In the genomic region with DNA sequence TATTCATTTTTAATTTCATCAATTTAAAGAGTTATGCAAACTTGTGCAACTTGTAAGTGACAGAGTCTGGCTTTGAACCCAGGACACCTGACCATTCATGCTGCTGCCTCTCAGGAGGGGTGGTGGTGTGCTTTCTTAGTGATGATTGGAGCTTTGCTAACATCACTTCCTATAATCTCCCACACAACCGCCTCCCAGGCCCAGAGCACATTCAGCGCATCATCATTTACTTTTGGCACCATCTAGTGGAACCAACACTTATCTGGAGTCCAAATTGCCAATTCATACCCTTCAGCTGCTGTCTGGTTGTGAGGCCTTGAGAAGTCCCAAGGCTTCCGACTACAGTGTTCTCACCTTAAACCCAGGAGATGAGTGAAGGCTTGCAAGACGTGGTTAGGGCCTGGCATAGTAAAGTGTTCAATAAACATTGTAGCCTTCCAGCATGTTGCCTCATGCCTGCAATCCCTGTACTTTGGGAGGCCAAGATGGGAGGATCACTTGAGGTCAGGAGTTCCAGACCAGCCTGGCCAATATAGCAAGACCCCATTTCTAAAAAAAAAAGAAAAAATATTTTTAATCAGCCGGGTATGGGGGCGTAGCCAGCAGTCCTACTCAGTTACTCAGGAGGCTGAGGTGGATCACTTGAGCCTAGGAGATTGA, we compare ENCODE assay signal across 8 cellular contexts. TPM values are rescaled to one million over a fixed set of nuclear protein-coding genes. Genes with fewer than 3 reads are reported as not detected.
DNase-seq lines count a peak whose midpoint lies in the region; ATAC-seq, FAIRE-seq and TF ChIP-seq lines count a peak whose summit lies in the region.

No MANE protein-coding gene starts in this region.

- H3K4me1 ChIP-seq in K562 (replicated peaks in 1 of 2; ENCODE audit: control insufficient read depth in 2 of 2, insufficient read depth in 2 of 2, low read length in 2 of 2): peaks cover 3 to 20% of the 10 kb centered on the region in 2 experiments; a peak in 4 of 5 replicates

- TF ChIP-seq POLR2A in K562 (conservative IDR thresholded peaks at IDR 0.05): no peak

- no peaks in the 10 kb centered on the region for H3K9me1 ChIP-seq in K562 (ENCODE audit: control insufficient read depth, insufficient read depth, low read length)

- peak; percentile 25; the same call in 1 of the 2 replicates for TF ChIP-seq EP300 in K562 (IDR thresholded peaks at IDR 0.05; ENCODE audit: low read length)

- no peaks in the 10 kb centered on the region for H4K20me1 ChIP-seq in K562 (replicated peaks; ENCODE audit: control insufficient read depth, insufficient read depth, low read length)

- no peaks in the 10 kb centered on the region for H3K27me3 ChIP-seq in K562 (ENCODE audit: control insufficient read depth in 2 of 2, insufficient read depth in 2 of 2, low read length in 2 of 2)

- H3K4me2 ChIP-seq in K562 (ENCODE audit: insufficient read depth, low read length): no peak overlapping the region

- no peak overlapping the region for H3K4me3 ChIP-seq in K562

- H2AFZ ChIP-seq in K562 (ENCODE audit: low read depth, low read length): peak overlapping the region; percentile 64

- TF ChIP-seq CTCF in K562 (IDR thresholded peaks at IDR 0.05 in 2 of 3, conservative IDR thresholded peaks at IDR 0.05 in 1 of 3; ENCODE audit: insufficient read depth in 2 of 3, low read depth in 1 of 3, low read length in 3 of 3): peak; percentile 57 to 71 (median 63); a peak in 5 of 6 replicates

- no TSS peak for BruUV-seq in K562 (replicated peaks; lab: Mats Ljungman, UMichigan)

- CTCF ChIA-PET in K562 (lab: Yijun Ruan, JAX; ENCODE audit: low intra/inter-chr PET ratio): interaction anchor here (0.5 to 1.7 kb wide), 4 partner anchors 223 to 310 kb away, joined by 3 to 9 read pairs (median 4); no protein-coding TSS in a partner anchor

- DNase-seq in NCI-H1092 treated with DMSO at 0.1 percent for 48 hours (lab: John Stamatoyannopoulos, UW) (peak; percentile 37), NCI-H1092 (lab: John Stamatoyannopoulos, UW) (no peak), NAMALWA (ENCODE audit: low spot score) (peak; percentile 93), SKM-1 treated with dmso at 0.1 percent for 144 hours (lab: John Stamatoyannopoulos, UW; ENCODE audit: unreplicated experiment) (peak; percentile 79), K562 (ENCODE audit: extremely low read depth in 1 of 4, low spot score in 3 of 4) (peak; percentile 64 to 84 (median 73)), iris pigment epithelial cell (ENCODE audit: low read depth) (peak; percentile 91)
- DNase-seq in stimulated activated CD4-positive, alpha-beta T cell treated with anti-CD3 and anti-CD28 coated beads, Interleukin-12 subunit alpha, Interleukin-12 subunit beta, amount 100 ng/mL, for 4 hours: peak; percentile 20

- POLR2A ChIA-PET in K562 (lab: Yijun Ruan, JAX): interaction anchor here (0.8 to 0.9 kb wide), 2 partner anchors 10 to 333 kb away, joined by 4 to 5 read pairs; no protein-coding TSS in a partner anchor

- no peaks in the 10 kb centered on the region for H3K79me2 ChIP-seq in K562 (ENCODE audit: control insufficient read depth, insufficient read depth, low read length)

- TF ChIP-seq RAD21 in K562 (CRISPR knock-in tag; conservative IDR thresholded peaks at IDR 0.05 in 1 of 2, IDR thresholded peaks at IDR 0.05 in 1 of 2): peak; percentile 55 to 73

- intact Hi-C loops in K562 (cut with micrococcal nuclease): no loop called here

- H3K36me3 ChIP-seq in K562 (ENCODE audit: control insufficient read depth, insufficient read depth, low read length): no peaks in the 10 kb centered on the region

- in situ Hi-C loops in K562 (cut with MboI): no loop called here

- H3K9me3 ChIP-seq in K562 (replicated peaks; ENCODE audit: control insufficient read depth, insufficient read depth, low read depth, low read length): no peaks in the 10 kb centered on the region

- FAIRE-seq in K562 (lab: Jason Lieb, UNC): peak; percentile 95

- peak; percentile 78 for ATAC-seq in K562
- no peak for ATAC-seq in GM21360 (IDR thresholded peaks at IDR 0.05; ENCODE audit: unreplicated experiment)

- H3K27ac ChIP-seq in K562 (ENCODE audit: extremely low read depth, low read depth, low read length): no peak overlapping the region

- WGBS in K562 (ENCODE audit: insufficient coverage, low coverage, missing lambda C conversion rate): 25% methylated on average over 6 of the region's 6 CpGs

- H3K9ac ChIP-seq in K562 (ENCODE audit: insufficient read depth in 1 of 2, low read depth in 2 of 2, low read length in 2 of 2): no peak overlapping the region

RNA-seq across cellular contexts. Expression of gene TTLL1, which starts 1.1 kb away (rescaled TPM):
- total RNA-seq in K562 (2011; cell fraction: chromatin; rRNA removed; ENCODE audit: low replicate concordance): 0.49 and 0.81 TPM in 2 replicates
- 0.33 and 0.66 TPM in 2 replicates for total RNA-seq in K562 (2011; cell fraction: nucleolus; rRNA removed)
- 0.37 TPM in 1 of 2 replicates, not detected in the other for total RNA-seq in K562 (2011; cell fraction: nucleoplasm; rRNA removed)
- total RNA-seq in K562 (2014; rRNA removed) (0.14 and 0.29 TPM in 2 replicates), K562 (2014; rRNA removed; fragmentation: Illumina TruSeq; extraction: Trizol) (0.22 and 0.25 TPM in 2 replicates), K562 (2015; rRNA removed; fragmentation: Illumina TruSeq; extraction: Trizol) (0.19 and 0.43 TPM in 2 replicates), K562 (2021) (0.16 and 0.29 TPM in 2 replicates)
- polyA plus RNA-seq in K562 (2011; rRNA removed) (0.85 and 1.7 TPM in 2 replicates), K562 (2014; fragmentation: Illumina TruSeq; extraction: Trizol) (0.26 and 0.36 TPM in 2 replicates), K562 (2014; fragmentation: Nextera tagmentation; extraction: Ambion mirVana) (under 1 TPM; 0.06 to 0.08 TPM), K562 (2014; rRNA removed) (0.17 and 0.76 TPM in 2 replicates)
- 0.94 and 2.0 TPM in 2 replicates for polyA plus RNA-seq in K562 (2011; cell fraction: cytosol; rRNA removed)
- polyA plus RNA-seq in K562 (2011; cell fraction: nucleus; rRNA removed): 0.64 and 1.2 TPM in 2 replicates
- 0.43 and 2.2 TPM in 2 replicates for polyA plus RNA-seq in K562 (2012)
- polyA minus RNA-seq in K562 (2011; rRNA and poly(A)+ RNA removed): 0.63 and 1.1 TPM in 2 replicates
- polyA minus RNA-seq in K562 (2011; cell fraction: cytosol; rRNA and poly(A)+ RNA removed): not detected in 2 replicates
- 0.27 and 0.44 TPM in 2 replicates for polyA minus RNA-seq in K562 (2011; cell fraction: nucleus; rRNA and poly(A)+ RNA removed)

RNA-seq across cellular contexts. Expression of gene BIK, which starts 20.3 kb away (rescaled TPM):
- not detected in 2 replicates for total RNA-seq in K562 (2011; cell fraction: chromatin; rRNA removed; ENCODE audit: low replicate concordance)
- 0.33 TPM in 1 of 2 replicates, not detected in the other for total RNA-seq in K562 (2011; cell fraction: nucleolus; rRNA removed)
- not detected in 2 replicates for total RNA-seq in K562 (2011; cell fraction: nucleoplasm; rRNA removed)
- total RNA-seq in K562 (2014; rRNA removed) (0.18 and 0.69 TPM in 2 replicates), K562 (2014; rRNA removed; fragmentation: Illumina TruSeq; extraction: Trizol) (0.15 and 0.19 TPM in 2 replicates), K562 (2015; rRNA removed; fragmentation: Illumina TruSeq; extraction: Trizol) (not detected in 2 replicates), K562 (2021) (0.20 and 0.22 TPM in 2 replicates)
- polyA plus RNA-seq in K562 (2011; rRNA removed) (0.08 and 0.34 TPM in 2 replicates), K562 (2014; fragmentation: Illumina TruSeq; extraction: Trizol) (not detected in 2 replicates), K562 (2014; fragmentation: Nextera tagmentation; extraction: Ambion mirVana) (not detected), K562 (2014; rRNA removed) (0.23 and 0.28 TPM in 2 replicates)
- 0.58 and 0.78 TPM in 2 replicates for polyA plus RNA-seq in K562 (2011; cell fraction: cytosol; rRNA removed)
- 0.41 TPM in 1 of 2 replicates, not detected in the other for polyA plus RNA-seq in K562 (2011; cell fraction: nucleus; rRNA removed)
- 0.10 and 0.18 TPM in 2 replicates for polyA plus RNA-seq in K562 (2012)
- not detected in 2 replicates for polyA minus RNA-seq in K562 (2011; rRNA and poly(A)+ RNA removed)
- not detected in 2 replicates for polyA minus RNA-seq in K562 (2011; cell fraction: cytosol; rRNA and poly(A)+ RNA removed)
- not detected in 2 replicates for polyA minus RNA-seq in K562 (2011; cell fraction: nucleus; rRNA and poly(A)+ RNA removed)

RNA-seq across cellular contexts. Expression of gene MCAT, which starts 52.9 kb away (rescaled TPM):
- 25.0 and 49.3 TPM in 2 replicates for total RNA-seq in K562 (2011; cell fraction: chromatin; rRNA removed; ENCODE audit: low replicate concordance)
- 30.9 and 31.7 TPM in 2 replicates for total RNA-seq in K562 (2011; cell fraction: nucleolus; rRNA removed)
- total RNA-seq in K562 (2011; cell fraction: nucleoplasm; rRNA removed): 31.2 and 31.8 TPM in 2 replicates
- total RNA-seq in K562 (2014; rRNA removed) (23.7 and 28.4 TPM in 2 replicates), K562 (2014; rRNA removed; fragmentation: Illumina TruSeq; extraction: Trizol) (8.1 and 9.6 TPM in 2 replicates), K562 (2015; rRNA removed; fragmentation: Illumina TruSeq; extraction: Trizol) (11.7 and 12.4 TPM in 2 replicates), K562 (2021) (26.3 and 27.8 TPM in 2 replicates)
- polyA plus RNA-seq in K562 (2011; rRNA removed) (13.9 and 14.0 TPM in 2 replicates), K562 (2014; fragmentation: Illumina TruSeq; extraction: Trizol) (15.0 TPM in 2 replicates), K562 (2014; fragmentation: Nextera tagmentation; extraction: Ambion mirVana) (1 to 10 TPM; 3.3 to 4.6 TPM), K562 (2014; rRNA removed) (25.3 and 27.7 TPM in 2 replicates)
- polyA plus RNA-seq in K562 (2011; cell fraction: cytosol; rRNA removed): 17.7 and 40.8 TPM in 2 replicates
- 13.2 and 14.3 TPM in 2 replicates for polyA plus RNA-seq in K562 (2011; cell fraction: nucleus; rRNA removed)
- 12.8 and 15.3 TPM in 2 replicates for polyA plus RNA-seq in K562 (2012)
- polyA minus RNA-seq in K562 (2011; rRNA and poly(A)+ RNA removed): 15.7 and 17.6 TPM in 2 replicates
- 9.4 and 11.2 TPM in 2 replicates for polyA minus RNA-seq in K562 (2011; cell fraction: cytosol; rRNA and poly(A)+ RNA removed)
- polyA minus RNA-seq in K562 (2011; cell fraction: nucleus; rRNA and poly(A)+ RNA removed): 8.2 and 15.8 TPM in 2 replicates
